In the genomic region with DNA sequence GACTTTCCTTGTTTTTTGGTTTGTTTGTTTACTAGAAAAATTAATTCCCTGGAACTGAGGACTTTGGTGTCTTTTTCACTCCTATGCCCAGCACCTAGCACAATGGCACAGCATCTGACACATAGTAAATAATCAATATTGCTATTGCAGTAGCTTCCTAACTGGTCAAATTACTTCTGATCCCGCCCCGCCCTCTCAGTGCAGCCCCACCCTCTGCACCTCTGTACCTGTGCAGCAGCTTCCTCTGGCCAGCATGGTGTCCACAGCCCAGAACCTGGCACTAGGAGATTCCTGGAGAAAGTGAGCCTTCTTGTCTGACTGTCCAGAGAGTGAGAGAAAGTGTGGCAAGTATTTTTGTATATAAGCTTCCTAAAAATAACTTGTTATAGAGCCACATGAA, we compare ENCODE assay signal across 15 cellular contexts.
"Had no signal": no experiment of that assay in that cellular context is flagged by ENCODE, and none has a peak within 500 bp of the region (broad histone marks: within the 10 kb centered on the region; RNA-seq: fewer than 3 reads in every experiment).

No MANE protein-coding gene starts in this region.

- H3K4me1 Mint-ChIP-seq: activated naive CD8-positive, alpha-beta T cell treated with anti-CD3 and anti-CD28 coated beads, Interleukin-2, amount 10 ng/mL, durations not matched to agents 7 days and 5 days had no signal

- H3K36me3 Mint-ChIP-seq: activated CD4-positive, alpha-beta memory T cell treated with anti-CD3 and anti-CD28 coated beads for 36 hours; activated naive CD8-positive, alpha-beta T cell treated with anti-CD3 and anti-CD28 coated beads, Interleukin-2, amount 10 ng/mL, durations not matched to agents 7 days and 5 days; memory B cell; naive thymus-derived CD8-positive, alpha-beta T cell; stimulated activated naive B cell treated with anti-CD40 and anti-IgM and Interleukin-4, amounts not matched to agents 10 μg/mL and 1 μg/mL and 100 μg/mL, for 72 hours; T-cell had no signal

- DNase-seq: activated B cell treated with CpG ODN at 0.5 μM for 24 hours; activated CD4-positive, alpha-beta memory T cell treated with anti-CD3 and anti-CD28 coated beads for 36 hours; activated CD4-positive, alpha-beta T cell treated with anti-CD3 and anti-CD28 coated beads for 4 hours; activated naive CD4-positive, alpha-beta T cell treated with Interleukin-2 at 50 U/mL for 16 hours; activated naive CD8-positive, alpha-beta T cell treated with anti-CD3 and anti-CD28 coated beads, Interleukin-2, amount 10 ng/mL, durations not matched to agents 7 days and 5 days; activated T-cell treated with anti-CD3 and anti-CD28 coated beads, Interleukin-2, amount 50 U/mL, for 24 hours; amygdala; dorsolateral prefrontal cortex; foreskin melanocyte; left ventricle myocardium superior; naive thymus-derived CD8-positive, alpha-beta T cell; stimulated activated naive B cell treated with anti-CD40 and anti-IgM and Interleukin-4, amounts not matched to agents 10 μg/mL and 1 μg/mL and 100 μg/mL, for 72 hours; T-cell had no signal

- H3K9me3 Mint-ChIP-seq: activated B cell treated with CpG ODN at 0.5 μM for 24 hours; activated CD4-positive, alpha-beta memory T cell treated with anti-CD3 and anti-CD28 coated beads for 36 hours; activated naive CD8-positive, alpha-beta T cell treated with anti-CD3 and anti-CD28 coated beads, Interleukin-2, amount 10 ng/mL, durations not matched to agents 7 days and 5 days; activated T-helper 2 cell treated with anti-CD3 and anti-CD28 coated beads, Interferon-gamma antibody, Interleukin-2, Interleukin-4, amounts not matched to agents 10 μg/mL and 5 μg/mL and 100 μg/mL, durations not matched to agents 14 hours and 24 hours and 36 hours; memory B cell; naive thymus-derived CD8-positive, alpha-beta T cell; stimulated activated naive B cell treated with anti-CD40 and anti-IgM and Interleukin-4, amounts not matched to agents 10 μg/mL and 1 μg/mL and 100 μg/mL, for 72 hours; T-cell had no signal

- H3K27me3 Mint-ChIP-seq: activated B cell treated with CpG ODN at 0.5 μM for 24 hours; activated CD4-positive, alpha-beta memory T cell treated with anti-CD3 and anti-CD28 coated beads for 36 hours; activated naive CD8-positive, alpha-beta T cell treated with anti-CD3 and anti-CD28 coated beads, Interleukin-2, amount 10 ng/mL, durations not matched to agents 7 days and 5 days; activated T-cell treated with anti-CD3 and anti-CD28 coated beads, Interleukin-2, amount 50 U/mL, for 24 hours; memory B cell; T-cell had no signal

- H3K27ac Mint-ChIP-seq: activated B cell treated with CpG ODN at 0.5 μM for 24 hours; activated CD4-positive, alpha-beta memory T cell treated with anti-CD3 and anti-CD28 coated beads for 36 hours; activated naive CD8-positive, alpha-beta T cell treated with anti-CD3 and anti-CD28 coated beads, Interleukin-2, amount 10 ng/mL, durations not matched to agents 7 days and 5 days; activated T-cell treated with anti-CD3 and anti-CD28 coated beads, Interleukin-2, amount 50 U/mL, for 24 hours; activated T-helper 2 cell treated with anti-CD3 and anti-CD28 coated beads, Interferon-gamma antibody, Interleukin-2, Interleukin-4, amounts not matched to agents 10 μg/mL and 5 μg/mL and 100 μg/mL, durations not matched to agents 14 hours and 24 hours and 36 hours; memory B cell; naive thymus-derived CD8-positive, alpha-beta T cell; stimulated activated naive B cell treated with anti-CD40 and anti-IgM and Interleukin-4, amounts not matched to agents 10 μg/mL and 1 μg/mL and 100 μg/mL, for 72 hours; T-cell had no signal

- H3K4me3 Mint-ChIP-seq: activated B cell treated with CpG ODN at 0.5 μM for 24 hours; activated CD4-positive, alpha-beta memory T cell treated with anti-CD3 and anti-CD28 coated beads for 36 hours; activated naive CD8-positive, alpha-beta T cell treated with anti-CD3 and anti-CD28 coated beads, Interleukin-2, amount 10 ng/mL, durations not matched to agents 7 days and 5 days; activated T-cell treated with anti-CD3 and anti-CD28 coated beads, Interleukin-2, amount 50 U/mL, for 24 hours; memory B cell; naive thymus-derived CD8-positive, alpha-beta T cell; stimulated activated naive B cell treated with anti-CD40 and anti-IgM and Interleukin-4, amounts not matched to agents 10 μg/mL and 1 μg/mL and 100 μg/mL, for 72 hours; T-cell had no signal
